Comparison of ENCODE assay signal across 1 cellular context in the genomic region with DNA sequence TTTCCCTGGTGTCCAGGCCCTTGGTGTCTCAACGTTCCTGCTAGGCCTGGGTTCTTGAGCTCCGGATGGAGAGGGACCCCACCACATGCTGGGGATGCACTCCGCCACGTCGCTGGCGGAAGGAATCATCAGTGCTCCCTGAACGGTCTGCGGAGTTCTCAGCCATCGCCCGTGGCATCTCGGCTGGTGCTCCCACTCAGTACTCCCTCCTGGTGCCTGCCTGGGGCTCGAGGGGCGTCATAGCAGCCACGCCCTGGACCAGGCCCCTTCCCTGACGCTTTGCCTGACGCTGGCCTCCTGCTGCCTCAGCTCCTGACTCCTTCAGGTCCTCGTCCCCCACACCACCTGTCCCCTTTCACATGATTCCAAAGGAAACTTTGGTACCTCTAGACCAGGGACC.
TF ChIP-seq lines count a peak whose summit lies in the region.

No MANE protein-coding gene starts in this region.

TF ChIP-seq in IMR-90, 13 proteins besides CTCF, POLR2A, EP300 and RAD21:
- TF ChIP-seq, protein P1, sequence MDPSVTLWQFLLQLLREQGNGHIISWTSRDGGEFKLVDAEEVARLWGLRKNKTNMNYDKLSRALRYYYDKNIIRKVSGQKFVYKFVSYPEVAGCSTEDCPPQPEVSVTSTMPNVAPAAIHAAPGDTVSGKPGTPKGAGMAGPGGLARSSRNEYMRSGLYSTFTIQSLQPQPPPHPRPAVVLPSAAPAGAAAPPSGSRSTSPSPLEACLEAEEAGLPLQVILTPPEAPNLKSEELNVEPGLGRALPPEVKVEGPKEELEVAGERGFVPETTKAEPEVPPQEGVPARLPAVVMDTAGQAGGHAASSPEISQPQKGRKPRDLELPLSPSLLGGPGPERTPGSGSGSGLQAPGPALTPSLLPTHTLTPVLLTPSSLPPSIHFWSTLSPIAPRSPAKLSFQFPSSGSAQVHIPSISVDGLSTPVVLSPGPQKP (IDR thresholded peaks at IDR 0.05; ENCODE audit: borderline replicate concordance, low read depth, low read length), result no peak
- TF ChIP-seq CEBPB (IDR thresholded peaks at IDR 0.05; ENCODE audit: low read depth, low read length) (no peak), BHLHE40 (IDR thresholded peaks at IDR 0.05; ENCODE audit: low read depth, low read length) (no peak), MXI1 (IDR thresholded peaks at IDR 0.05; ENCODE audit: borderline replicate concordance, low read depth, low read length) (no peak), RCOR1 (IDR thresholded peaks at IDR 0.05; ENCODE audit: insufficient replicate concordance, low read length) (no peak), CHD1 (IDR thresholded peaks at IDR 0.05; ENCODE audit: low read depth, low read length) (no peak), FOS (IDR thresholded peaks at IDR 0.05; ENCODE audit: low read depth, low read length) (no peak), MAFK (IDR thresholded peaks at IDR 0.05; ENCODE audit: low read depth, low read length) (no peak), RFX5 (IDR thresholded peaks at IDR 0.05; ENCODE audit: low read depth, low read length) (no peak), MAZ (IDR thresholded peaks at IDR 0.05; ENCODE audit: borderline replicate concordance, low read depth, low read length) (no peak), NFE2L2 (IDR thresholded peaks at IDR 0.05; ENCODE audit: low read depth, low read length) (no peak), SMC3 (IDR thresholded peaks at IDR 0.05; ENCODE audit: low read depth, low read length) (no peak)
- TF ChIP-seq, protein P2, sequence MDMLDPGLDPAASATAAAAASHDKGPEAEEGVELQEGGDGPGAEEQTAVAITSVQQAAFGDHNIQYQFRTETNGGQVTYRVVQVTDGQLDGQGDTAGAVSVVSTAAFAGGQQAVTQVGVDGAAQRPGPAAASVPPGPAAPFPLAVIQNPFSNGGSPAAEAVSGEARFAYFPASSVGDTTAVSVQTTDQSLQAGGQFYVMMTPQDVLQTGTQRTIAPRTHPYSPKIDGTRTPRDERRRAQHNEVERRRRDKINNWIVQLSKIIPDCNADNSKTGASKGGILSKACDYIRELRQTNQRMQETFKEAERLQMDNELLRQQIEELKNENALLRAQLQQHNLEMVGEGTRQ (IDR thresholded peaks at IDR 0.05; ENCODE audit: low read depth, low read length), result no peak
